ENCODE assay signal across 8 cellular contexts in the genomic region with DNA sequence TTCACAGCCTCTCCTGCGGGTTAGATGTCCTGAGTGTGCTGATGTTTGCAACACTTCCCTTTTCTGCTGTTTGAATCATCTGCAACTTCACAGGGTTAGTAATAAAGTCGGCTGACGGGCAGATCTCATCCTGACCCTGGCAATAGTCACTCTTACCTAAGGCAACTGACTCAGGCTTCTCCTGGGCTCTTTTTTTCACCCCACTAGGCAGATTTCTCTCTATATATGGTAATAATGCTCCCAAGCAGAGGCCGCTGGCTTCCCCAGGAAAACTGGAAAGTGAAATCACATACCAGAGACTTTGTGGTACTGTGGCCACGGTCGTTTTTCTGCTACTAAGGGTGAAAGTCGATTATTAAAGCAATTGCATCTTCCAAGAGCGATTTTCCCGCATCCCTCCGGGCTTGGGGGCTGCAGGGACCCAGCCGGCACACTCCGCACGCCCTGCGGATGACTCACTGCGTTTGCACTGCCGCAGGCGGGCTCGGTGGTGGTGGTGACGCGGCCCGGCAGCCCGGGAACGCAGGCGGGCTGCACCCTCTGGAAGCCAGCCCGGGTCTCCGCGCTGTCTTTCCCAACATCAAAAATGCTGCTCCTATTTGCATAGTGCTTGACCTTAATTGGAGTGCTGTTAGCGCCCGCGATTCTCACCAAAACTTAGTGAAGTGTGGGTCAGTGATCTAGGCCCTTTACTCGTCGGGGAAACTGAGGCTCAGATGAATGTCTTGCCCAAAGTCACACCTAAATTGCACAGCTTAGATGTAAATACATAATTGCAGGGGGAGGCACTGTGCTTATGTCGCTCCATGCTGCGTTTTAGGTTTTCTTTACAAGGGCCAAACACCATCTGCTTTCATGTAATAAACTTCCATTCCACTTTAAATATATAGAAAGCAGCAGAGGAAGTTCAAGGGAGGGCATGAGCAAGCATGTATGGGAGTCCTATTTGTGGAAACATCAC. TPM values are rescaled to one million over a fixed set of nuclear protein-coding genes. Genes with fewer than 3 reads are reported as not detected.
A peak's percentile ranks its signal among the peaks of the same experiment; 100 is the strongest.
DNase-seq lines count a peak whose midpoint lies in the region; ATAC-seq and TF ChIP-seq lines count a peak whose summit lies in the region.

No MANE protein-coding gene starts in this region.

- peaks cover 7% of the 10 kb centered on the region for H3K27me3 Mint-ChIP-seq in activated CD8-positive, alpha-beta memory T cell treated with anti-CD3 and anti-CD28 coated beads, Interleukin-2, amount 10 ng/mL, durations not matched to agents 7 days and 5 days
- peaks cover 26% of the 10 kb centered on the region for H3K27me3 Mint-ChIP-seq in activated naive CD8-positive, alpha-beta T cell treated with anti-CD3 and anti-CD28 coated beads for 36 hours

- peaks cover 0 to 10% (median 3%) of the 10 kb centered on the region in 4 donors for H3K4me1 ChIP-seq in Peyer's patch
- H3K4me1 ChIP-seq in cardiac muscle cell (ENCODE audit: low read depth): peaks cover 6% of the 10 kb centered on the region
- H3K4me1 ChIP-seq in ovary (ENCODE audit: insufficient read depth): peaks cover 2% of the 10 kb centered on the region

- intact Hi-C loops in ovary (cut with DNase I): loop anchor here in 2 of 4 donors (5.0 kb wide), 1 partner anchor 208 kb away; no protein-coding TSS in a partner anchor

- no peaks in the 10 kb centered on the region for H3K9me3 ChIP-seq in Peyer's patch
- no peaks in the 10 kb centered on the region for H3K9me3 ChIP-seq in cardiac muscle cell (ENCODE audit: low read depth)
- no peaks in the 10 kb centered on the region for H3K9me3 ChIP-seq in ovary

- DNase-seq in activated CD8-positive, alpha-beta memory T cell treated with anti-CD3 and anti-CD28 coated beads, Interleukin-2, amount 10 ng/mL, durations not matched to agents 7 days and 5 days: no peak
- DNase-seq in activated CD8-positive, alpha-beta memory T cell treated with anti-CD3 and anti-CD28 coated beads for 24 hours: no peak
- peak; percentile 19 to 75 (median 75) for DNase-seq in Peyer's patch
- peak; percentile 54 for DNase-seq in activated naive CD8-positive, alpha-beta T cell treated with anti-CD3 and anti-CD28 coated beads for 36 hours
- peak; percentile 62 to 97 for DNase-seq in cardiac muscle cell (ENCODE audit: low read depth in 1 of 2, low spot score in 1 of 2)
- DNase-seq in ovary: peak; percentile 63 to 76 (median 72)
- DNase-seq in inferior parietal cortex (ENCODE audit: extremely low spot score): no peak

- peak overlapping the region; percentile 37 for H3K27ac Mint-ChIP-seq in activated CD8-positive, alpha-beta memory T cell treated with anti-CD3 and anti-CD28 coated beads, Interleukin-2, amount 10 ng/mL, durations not matched to agents 7 days and 5 days
- no peak overlapping the region for H3K27ac Mint-ChIP-seq in activated naive CD8-positive, alpha-beta T cell treated with anti-CD3 and anti-CD28 coated beads for 36 hours

- H3K27ac ChIP-seq in Peyer's patch (peak overlapping the region; percentile 31 to 88 (median 36)), cardiac muscle cell (peak overlapping the region; percentile 79), ovary (peak overlapping the region in 1 of 2 donors; percentile 2)

- TF ChIP-seq EP300 in ovary (IDR thresholded peaks at IDR 0.05): no peak

- no peaks in the 10 kb centered on the region for H3K36me3 Mint-ChIP-seq in activated CD8-positive, alpha-beta memory T cell treated with anti-CD3 and anti-CD28 coated beads, Interleukin-2, amount 10 ng/mL, durations not matched to agents 7 days and 5 days
- no peaks in the 10 kb centered on the region for H3K36me3 Mint-ChIP-seq in activated naive CD8-positive, alpha-beta T cell treated with anti-CD3 and anti-CD28 coated beads for 36 hours

- H3K4me1 Mint-ChIP-seq in activated CD8-positive, alpha-beta memory T cell treated with anti-CD3 and anti-CD28 coated beads, Interleukin-2, amount 10 ng/mL, durations not matched to agents 7 days and 5 days: peaks cover 32% of the 10 kb centered on the region
- peaks cover 21% of the 10 kb centered on the region for H3K4me1 Mint-ChIP-seq in activated naive CD8-positive, alpha-beta T cell treated with anti-CD3 and anti-CD28 coated beads for 36 hours

- peak; percentile 66 for ATAC-seq in activated CD8-positive, alpha-beta memory T cell treated with anti-CD3 and anti-CD28 coated beads, Interleukin-2, amount 10 ng/mL, durations not matched to agents 7 days and 5 days
- ATAC-seq in HG03354 (IDR thresholded peaks at IDR 0.05; ENCODE audit: poor library complexity, severe bottlenecking, unreplicated experiment): peak; percentile 63

- TF ChIP-seq CTCF in Peyer's patch (IDR thresholded peaks at IDR 0.05) (no peak), cardiac muscle cell (IDR thresholded peaks at IDR 0.05; ENCODE audit: low read depth, low read length) (no peak), ovary (IDR thresholded peaks at IDR 0.05) (no peak)

- CTCF ChIA-PET in activated CD8-positive, alpha-beta memory T cell treated with anti-CD3 and anti-CD28 coated beads, Interleukin-2, amount 10 ng/mL, durations not matched to agents 7 days and 5 days (lab: Charles Lee): no interaction called here

- H3K4me3 ChIP-seq in Peyer's patch (peak overlapping the region; percentile 40 to 57 (median 47)), cardiac muscle cell (peak overlapping the region; percentile 17), ovary (peak overlapping the region; percentile 48)

- H3K36me3 ChIP-seq in Peyer's patch (no peaks in the 10 kb centered on the region), cardiac muscle cell (no peaks in the 10 kb centered on the region), ovary (no peaks in the 10 kb centered on the region)

- peak overlapping the region; percentile 56 for H3K4me3 Mint-ChIP-seq in activated CD8-positive, alpha-beta memory T cell treated with anti-CD3 and anti-CD28 coated beads, Interleukin-2, amount 10 ng/mL, durations not matched to agents 7 days and 5 days
- H3K4me3 Mint-ChIP-seq in activated naive CD8-positive, alpha-beta T cell treated with anti-CD3 and anti-CD28 coated beads for 36 hours: peak overlapping the region; percentile 62

- H3K27me3 ChIP-seq in Peyer's patch (no peaks in the 10 kb centered on the region), cardiac muscle cell (no peaks in the 10 kb centered on the region), ovary (no peaks in the 10 kb centered on the region)

- WGBS in ovary, 3 donors: 5 to 16% (median 7%) methylated on average over 32 to 34 of the region's 34 CpGs

- H3K9me3 Mint-ChIP-seq in activated CD8-positive, alpha-beta memory T cell treated with anti-CD3 and anti-CD28 coated beads, Interleukin-2, amount 10 ng/mL, durations not matched to agents 7 days and 5 days (ENCODE audit: low read depth): no peaks in the 10 kb centered on the region
- H3K9me3 Mint-ChIP-seq in activated naive CD8-positive, alpha-beta T cell treated with anti-CD3 and anti-CD28 coated beads for 36 hours: no peaks in the 10 kb centered on the region

- peak in 1 of 2 donors; percentile 15 for TF ChIP-seq POLR2A in Peyer's patch (IDR thresholded peaks at IDR 0.05)
- TF ChIP-seq POLR2A in ovary (IDR thresholded peaks at IDR 0.05): no peak

RNA-seq across cellular contexts. Expression of gene ITGB1, which starts 47.6 kb away (rescaled TPM):
- 10 to 100 TPM; 54.2 to 59.9 TPM for total RNA-seq in activated CD8-positive, alpha-beta memory T cell treated with anti-CD3 and anti-CD28 coated beads, Interleukin-2, amount 10 ng/mL, durations not matched to agents 7 days and 5 days
- total RNA-seq in Peyer's patch (100 to 1,000 TPM in 3 of 4 donors, 10 to 100 TPM in 1; 57.8 to 256 (median 162) TPM), cardiac muscle cell (490 and 576 TPM in 2 replicates), ovary (100 to 1,000 TPM; 230 to 350 (median 276) TPM)
- 10 to 100 TPM; 43.2 to 48.9 TPM for total RNA-seq in activated naive CD8-positive, alpha-beta T cell treated with anti-CD3 and anti-CD28 coated beads for 36 hours
- polyA plus RNA-seq in cardiac muscle cell (321 and 326 TPM in 2 replicates), ovary (100 to 1,000 TPM; 207 to 517 TPM)

Comparison
In these comparisons a context has a peak if more than half of its experiments do, and no peak if none do; other contexts are left out.
1. DNase-seq: peak in Peyer's patch (3 of 3), activated naive CD8-positive, alpha-beta T cell treated with anti-CD3 and anti-CD28 coated beads for 36 hours (single experiment), cardiac muscle cell (2 of 2) and ovary (5 of 5); none in activated CD8-positive, alpha-beta memory T cell treated with anti-CD3 and anti-CD28 coated beads, Interleukin-2, amount 10 ng/mL, durations not matched to agents 7 days and 5 days (single experiment), activated CD8-positive, alpha-beta memory T cell treated with anti-CD3 and anti-CD28 coated beads for 24 hours (single experiment) and inferior parietal cortex (single experiment).
2. Peak in every context shown above with its lines, with median percentiles within 50 percentile points of each other: H3K4me3 ChIP-seq.